11 cellular contexts compared by ENCODE assay signal in genomic region chr2:234861841-234862735, GRCh38.
DNase-seq lines count a peak whose midpoint lies in the region; ATAC-seq and TF ChIP-seq lines count a peak whose summit lies in the region.
"Had no signal": no experiment of that assay in that cellular context is flagged by ENCODE, and none has a peak within 500 bp of the region (broad histone marks: within the 10 kb centered on the region; RNA-seq: fewer than 3 reads in every experiment).

No MANE protein-coding gene starts in this region.

- peaks cover 3% of the 10 kb centered on the region for H3K27me3 Mint-ChIP-seq in WTC11 (ENCODE audit: low read depth)

- H3K36me3 Mint-ChIP-seq in WTC11: peaks cover 18% of the 10 kb centered on the region

- no peak for TF ChIP-seq CTCF in WTC11 (IDR thresholded peaks at IDR 0.05)

- no peak for ATAC-seq in WTC11

- CTCF ChIA-PET in WTC11 (lab: Charles Lee): interaction anchor here (1.4 kb wide), 1 partner anchor 19 kb away, joined by 4 read pairs; no protein-coding TSS in a partner anchor

- H3K9me3 Mint-ChIP-seq in WTC11: peaks cover 19% of the 10 kb centered on the region

- DNase-seq in WTC11 (ENCODE audit: low spot score): no peak
- no peak for DNase-seq in epithelial cell of prostate (ENCODE audit: low read depth, low spot score)
- peak; percentile 51 for DNase-seq in medulla oblongata (ENCODE audit: extremely low spot score)
- no peak for DNase-seq in cerebellar nuclear complex (lab: John Stamatoyannopoulos, UW)
- no peak for DNase-seq in NCI-H82 treated with DMSO at 0.1 percent for 48 hours (lab: John Stamatoyannopoulos, UW; ENCODE audit: unreplicated experiment)
- no peak for DNase-seq in amniotic stem cell (lab: John Stamatoyannopoulos, UW)
- no peak for DNase-seq in NCI-H1436 treated with DMSO at 0.1 percent for 48 hours (lab: John Stamatoyannopoulos, UW)
- DNase-seq: DMS79 treated with DMSO at 0.1 percent for 48 hours, NCI-H2171 had no signal

- POLR2A ChIA-PET in WTC11 (lab: Charles Lee): no interaction called here

- H3K27ac ChIP-seq in epithelial cell of prostate (peak overlapping the region; percentile 52), temporal lobe (ENCODE audit: low read depth, low read length) (peak overlapping the region; percentile 32)

- H3K4me3 Mint-ChIP-seq in WTC11: no peak overlapping the region
- H3K4me3 Mint-ChIP-seq: memory B cell had no signal

- peak overlapping the region; percentile 74 for H3K27ac Mint-ChIP-seq in WTC11
- H3K27ac Mint-ChIP-seq: memory B cell had no signal

- peaks cover 31% of the 10 kb centered on the region for H3K4me1 Mint-ChIP-seq in WTC11
- H3K4me1 Mint-ChIP-seq: memory B cell had no signal

TF ChIP-seq in WTC11, 78 proteins besides CTCF, POLR2A, EP300 and RAD21:
- TF ChIP-seq AR (CRISPR knock-in tag; IDR thresholded peaks at IDR 0.05) (no peak), E2F1 (CRISPR knock-in tag; IDR thresholded peaks at IDR 0.05) (no peak), KAT7 (CRISPR knock-in tag; IDR thresholded peaks at IDR 0.05; ENCODE audit: borderline replicate concordance) (no peak), FOXP4 (CRISPR knock-in tag; IDR thresholded peaks at IDR 0.05) (no peak), IRF2 (CRISPR knock-in tag; IDR thresholded peaks at IDR 0.05; ENCODE audit: borderline replicate concordance, low read depth) (no peak), ZNF232 (CRISPR knock-in tag; IDR thresholded peaks at IDR 0.05) (no peak), ZNF396 (CRISPR knock-in tag; IDR thresholded peaks at IDR 0.05; ENCODE audit: borderline replicate concordance) (no peak), SMAD3 (CRISPR knock-in tag; IDR thresholded peaks at IDR 0.05; ENCODE audit: borderline replicate concordance) (no peak), RELA (CRISPR knock-in tag; IDR thresholded peaks at IDR 0.05; ENCODE audit: borderline replicate concordance) (no peak), NR3C1 (CRISPR knock-in tag; conservative IDR thresholded peaks at IDR 0.05; ENCODE audit: low read depth) (no peak), TEAD4 (CRISPR knock-in tag; IDR thresholded peaks at IDR 0.05) (no peak), ARID4B (CRISPR knock-in tag; IDR thresholded peaks at IDR 0.05; ENCODE audit: borderline replicate concordance) (no peak), ELF4 (CRISPR knock-in tag; IDR thresholded peaks at IDR 0.05; ENCODE audit: low read depth) (no peak), GTF2I (CRISPR knock-in tag; conservative IDR thresholded peaks at IDR 0.05) (no peak), ESRRA (CRISPR knock-in tag; IDR thresholded peaks at IDR 0.05; ENCODE audit: borderline replicate concordance) (no peak)
TF ChIP-seq in WTC11: peak in this region for 0.
